8 cellular contexts compared by ENCODE assay signal in the genomic region with DNA sequence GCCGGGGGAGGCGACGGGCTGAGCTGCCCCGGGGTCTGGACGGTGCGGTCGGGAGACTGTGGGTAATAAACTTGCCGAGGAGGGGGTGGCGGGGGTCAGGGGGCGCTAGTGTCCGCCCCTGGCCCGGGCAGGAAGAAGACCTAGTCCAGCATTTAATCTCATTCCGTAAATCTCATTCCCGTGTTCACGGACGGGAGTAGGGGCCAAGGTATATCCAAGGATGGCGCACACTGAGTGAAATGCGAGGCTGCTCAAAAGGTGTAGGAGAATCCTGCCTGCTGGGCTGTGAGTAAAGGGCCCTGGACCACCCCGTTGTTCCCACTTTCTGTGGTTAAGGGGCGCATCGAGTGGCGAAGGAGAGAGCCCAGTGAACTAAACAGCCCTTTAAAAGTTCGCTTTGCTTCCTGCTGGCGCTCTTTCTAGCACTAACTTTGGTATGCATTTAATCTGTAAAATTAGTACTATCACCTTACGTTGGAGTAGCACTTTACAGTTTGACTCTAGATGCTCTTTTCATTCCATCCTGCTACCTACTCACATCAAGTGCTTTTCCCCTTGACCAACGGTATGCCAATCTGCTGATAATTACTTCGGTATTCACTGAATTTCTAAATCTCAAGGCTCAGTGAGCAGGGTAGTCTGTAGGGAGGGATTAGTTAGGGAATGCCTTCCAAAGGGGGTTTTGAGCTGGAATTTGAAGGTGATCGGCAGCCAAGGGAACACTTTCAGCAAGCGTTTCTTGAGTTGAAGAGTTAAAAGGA. TPM values are rescaled to one million over a fixed set of nuclear protein-coding genes. Genes with fewer than 3 reads are reported as not detected.
DNase-seq lines count a peak whose midpoint lies in the region; ATAC-seq and TF ChIP-seq lines count a peak whose summit lies in the region.

No MANE protein-coding gene starts in this region.

- no peaks in the 10 kb centered on the region for H3K27me3 ChIP-seq in naive thymus-derived CD4-positive, alpha-beta T cell (ENCODE audit: control insufficient read depth in 2 of 2, insufficient read depth in 2 of 2, low read length in 2 of 2)

- ATAC-seq in GM21529 (IDR thresholded peaks at IDR 0.05; ENCODE audit: unreplicated experiment) (peak; percentile 3), HG03565 (IDR thresholded peaks at IDR 0.05; ENCODE audit: unreplicated experiment) (no peak), GM18867 (IDR thresholded peaks at IDR 0.05; ENCODE audit: unreplicated experiment) (no peak)
- no peak for ATAC-seq in naive thymus-derived CD4-positive, alpha-beta T cell

- peak; percentile 35 for DNase-seq in NCI-H748 (lab: John Stamatoyannopoulos, UW; ENCODE audit: unreplicated experiment)
- DNase-seq in choroid plexus epithelial cell (ENCODE audit: low read depth) = no peak
- DNase-seq in naive thymus-derived CD4-positive, alpha-beta T cell = peak in 3 of 9 donors; percentile 2 to 21 (median 10)
- DNase-seq in NOMO-1 treated with dmso at 0.1 percent for 144 hours (lab: John Stamatoyannopoulos, UW; ENCODE audit: unreplicated experiment) = no peak
- no peak for DNase-seq in SKM-1 (lab: John Stamatoyannopoulos, UW; ENCODE audit: unreplicated experiment)

- peak overlapping the region; percentile 79 to 94 (median 88) for H3K4me3 Mint-ChIP-seq in naive thymus-derived CD4-positive, alpha-beta T cell

- peak overlapping the region; percentile 82 for H3K4me3 ChIP-seq in choroid plexus epithelial cell (ENCODE audit: low read depth, low read length)
- H3K4me3 ChIP-seq in naive thymus-derived CD4-positive, alpha-beta T cell (ENCODE audit: low read length) = peak overlapping the region; percentile 69

- TF ChIP-seq CTCF in choroid plexus epithelial cell (conservative IDR thresholded peaks at IDR 0.05; ENCODE audit: low read depth, low read length) = no peak

- CTCF ChIA-PET in naive thymus-derived CD4-positive, alpha-beta T cell (lab: Charles Lee) = no interaction called here

- no peaks in the 10 kb centered on the region for H3K36me3 ChIP-seq in naive thymus-derived CD4-positive, alpha-beta T cell (ENCODE audit: control insufficient read depth in 2 of 3, insufficient read depth in 3 of 3, low read length in 3 of 3)

- intact Hi-C loops in naive thymus-derived CD4-positive, alpha-beta T cell (cut with micrococcal nuclease) = loop anchor here (1.0 to 5.0 kb wide), 16 partner anchors 15 to 795 kb away; a partner anchor contains a TSS

- H3K27me3 Mint-ChIP-seq in naive thymus-derived CD4-positive, alpha-beta T cell = peaks cover 0 to 3% (median 0%) of the 10 kb centered on the region in 5 donors

- H3K27ac Mint-ChIP-seq in naive thymus-derived CD4-positive, alpha-beta T cell = peak overlapping the region; percentile 51 to 95 (median 81)

- no peaks in the 10 kb centered on the region for H3K9me3 ChIP-seq in naive thymus-derived CD4-positive, alpha-beta T cell (ENCODE audit: control insufficient read depth in 2 of 3, low read length in 3 of 3)

- peak overlapping the region; percentile 80 for H3K27ac ChIP-seq in naive thymus-derived CD4-positive, alpha-beta T cell (ENCODE audit: low read depth, low read length)

- H3K4me1 ChIP-seq in naive thymus-derived CD4-positive, alpha-beta T cell (ENCODE audit: control insufficient read depth in 2 of 2, insufficient read depth in 2 of 2, low read length in 2 of 2) = peaks cover 9 to 14% of the 10 kb centered on the region in 2 donors

- POLR2A ChIA-PET in naive thymus-derived CD4-positive, alpha-beta T cell (lab: Charles Lee) = interaction anchor here (0.6 to 1.4 kb wide), 3 partner anchors 62 to 554 kb away, joined by 3 to 5 read pairs (median 3); no protein-coding TSS in a partner anchor

- H3K36me3 Mint-ChIP-seq in naive thymus-derived CD4-positive, alpha-beta T cell = peaks cover 0 to 1% (median 0%) of the 10 kb centered on the region in 5 donors

- H3K4me1 Mint-ChIP-seq in naive thymus-derived CD4-positive, alpha-beta T cell = peaks cover 23 to 50% (median 38%) of the 10 kb centered on the region in 7 donors

- H3K9me3 Mint-ChIP-seq in naive thymus-derived CD4-positive, alpha-beta T cell = no peaks in the 10 kb centered on the region

RNA-seq across cellular contexts. Expression of a gene that starts 0.7 kb away (rescaled TPM):
- 10 to 100 TPM in 2 of 5 experiments, 1 to 10 TPM in 3; 5.2 to 10.8 (median 7.7) TPM for total RNA-seq in naive thymus-derived CD4-positive, alpha-beta T cell
- 1 to 10 TPM in 1 of 2 donors, under 1 TPM in 1; 0.60 to 1.9 TPM for polyA plus RNA-seq in naive thymus-derived CD4-positive, alpha-beta T cell

RNA-seq across cellular contexts. Expression of a gene that starts 40.8 kb away (rescaled TPM):
- total RNA-seq in naive thymus-derived CD4-positive, alpha-beta T cell = under 1 TPM in 2 of 5 experiments, not detected in 3; 0.27 to 0.32 TPM
- 1 to 10 TPM; 1.3 to 1.7 TPM for polyA plus RNA-seq in naive thymus-derived CD4-positive, alpha-beta T cell
